9 cellular contexts compared by ENCODE assay signal in the genomic region with DNA sequence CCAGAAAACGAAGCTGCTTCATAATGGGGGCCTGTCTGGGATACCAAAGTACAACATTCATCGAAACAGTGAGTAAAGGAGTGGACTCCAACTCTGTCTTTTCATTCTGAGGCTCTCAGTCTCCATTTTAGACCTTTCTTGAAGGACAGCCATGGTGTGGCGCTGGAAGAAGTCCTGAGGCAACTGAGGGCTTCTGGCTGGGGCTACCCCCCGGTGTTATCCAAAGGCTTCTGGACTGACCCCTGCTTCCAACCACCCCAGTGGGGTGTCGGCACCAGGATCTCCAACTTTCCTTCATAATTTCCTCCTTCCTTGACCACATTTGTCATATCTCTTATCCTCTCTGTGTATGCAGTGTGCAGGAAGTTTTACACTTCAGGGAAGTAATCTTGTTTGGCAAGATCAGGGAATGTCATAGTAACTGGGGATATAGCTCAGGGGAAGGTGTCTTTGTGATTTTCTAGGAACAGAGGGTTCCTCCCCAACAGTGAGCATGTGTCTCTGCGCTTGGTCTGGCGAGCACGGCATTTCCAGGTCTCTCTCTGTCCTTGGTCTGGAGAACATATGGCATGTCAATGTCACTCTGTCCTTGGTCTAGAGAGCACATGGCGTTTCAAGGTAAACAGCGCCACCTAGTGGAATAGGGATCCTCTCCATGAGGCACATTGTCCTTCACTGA. TPM values are rescaled to one million over a fixed set of nuclear protein-coding genes. Genes with fewer than 3 reads are reported as not detected.
DNase-seq lines count a peak whose midpoint lies in the region; ATAC-seq and TF ChIP-seq lines count a peak whose summit lies in the region.
"Had no signal": no experiment of that assay in that cellular context is flagged by ENCODE, and none has a peak within 500 bp of the region (broad histone marks: within the 10 kb centered on the region; RNA-seq: fewer than 3 reads in every experiment).

No MANE protein-coding gene starts in this region.

- no peak for TF ChIP-seq POLR2A in gastroesophageal sphincter (IDR thresholded peaks at IDR 0.05)

- no peak overlapping the region for H3K27ac ChIP-seq in gastroesophageal sphincter

- peak; percentile 50 for ATAC-seq in gastroesophageal sphincter
- no peak for ATAC-seq in GM21786 (IDR thresholded peaks at IDR 0.05; ENCODE audit: unreplicated experiment)
- ATAC-seq in HG03025 (IDR thresholded peaks at IDR 0.05; ENCODE audit: low FRiP score, unreplicated experiment): no peak

- WGBS in gastroesophageal sphincter (ENCODE audit: low coverage in 1 of 2), 2 donors: 48 to 50% methylated on average over 5 to 8 of the region's 10 CpGs

- peaks cover 0 to 14% (median 0%) of the 10 kb centered on the region in 3 donors for H3K9me3 ChIP-seq in gastroesophageal sphincter

- DNase-seq in DMS53 (lab: John Stamatoyannopoulos, UW): peak; percentile 92
- peak; percentile 69 for DNase-seq in LHCN-M2 (ENCODE audit: low read depth)
- peak; percentile 89 for DNase-seq in SHP77 treated with DMSO at 0.1 percent for 48 hours (lab: John Stamatoyannopoulos, UW)
- DNase-seq in activated T-helper 9 cell treated with anti-CD3 and anti-CD28 coated beads, Interleukin-2, amount 50 U/mL, for 16 hours (ENCODE audit: low read depth): peak; percentile 49
- DNase-seq in putamen (ENCODE audit: low spot score): peak; percentile 42

- TF ChIP-seq EP300 in gastroesophageal sphincter (IDR thresholded peaks at IDR 0.05): no peak

- TF ChIP-seq CTCF in gastroesophageal sphincter (IDR thresholded peaks at IDR 0.05): peak; percentile 72 to 76 (median 74)

- H3K36me3 ChIP-seq in gastroesophageal sphincter: no peaks in the 10 kb centered on the region

- no peak overlapping the region for H3K4me3 ChIP-seq in gastroesophageal sphincter

- H3K4me1 ChIP-seq in gastroesophageal sphincter: peaks cover 0 to 5% (median 0%) of the 10 kb centered on the region in 3 donors

- H3K27me3 ChIP-seq in gastroesophageal sphincter: no peaks in the 10 kb centered on the region

RNA-seq across cellular contexts. Expression of gene BSDC1, which starts 19.4 kb away (rescaled TPM):
- total RNA-seq in LHCN-M2 (2014; rRNA removed): 55.4 and 58.0 TPM in 2 replicates
- 30.4 TPM for polyA plus RNA-seq in LHCN-M2 (2012)
- total RNA-seq in gastroesophageal sphincter: 10 to 100 TPM; 56.5 to 74.2 (median 70.0) TPM

RNA-seq across cellular contexts. Expression of gene ZBTB8B, which starts 51.2 kb away (rescaled TPM):
- total RNA-seq in LHCN-M2 (2014; rRNA removed): not detected in 2 replicates
- 0.01 TPM for polyA plus RNA-seq in LHCN-M2 (2012)
- under 1 TPM in 2 of 4 donors, not detected in 2; under 0.01 to 0.16 TPM for total RNA-seq in gastroesophageal sphincter
- total RNA-seq: T-helper 2 cell treated with Interferon-gamma antibody and Interleukin-4, amounts not matched to agents 100 ng/mL and 5 ng/mL, for 36 hours had no signal

RNA-seq across cellular contexts. Expression of gene TSSK3, which starts 51.3 kb away (rescaled TPM):
- total RNA-seq in LHCN-M2 (2014; rRNA removed): 0.40 TPM in 1 of 2 replicates, not detected in the other
- 0.62 TPM for polyA plus RNA-seq in LHCN-M2 (2012)
- total RNA-seq in gastroesophageal sphincter: 1 to 10 TPM in 1 of 4 donors, not detected in 3; 3.6 TPM

RNA-seq across cellular contexts. Expression of gene FAM229A, which starts 51.4 kb away (rescaled TPM):
- total RNA-seq in LHCN-M2 (2014; rRNA removed) (2.0 and 5.2 TPM in 2 replicates), gastroesophageal sphincter (1 to 10 TPM in 3 of 4 donors, under 1 TPM in 1; 0.74 to 7.6 (median 4.9) TPM)
- 1.1 TPM for polyA plus RNA-seq in LHCN-M2 (2012)

Comparison
In these comparisons a context has a peak if more than half of its experiments do, and no peak if none do; other contexts are left out.
1. DNase-seq: peak in every context shown above with its lines; median percentile 92 in DMS53; 89 in SHP77 treated with DMSO at 0.1 percent for 48 hours; 69 in LHCN-M2; 49 in activated T-helper 9 cell treated with anti-CD3 and anti-CD28 coated beads, Interleukin-2, amount 50 U/mL, for 16 hours; 42 in putamen.